13 cellular contexts compared by ENCODE assay signal in genomic region chr3:72683068-72683467, GRCh38.
DNase-seq lines count a peak whose midpoint lies in the region; ATAC-seq and TF ChIP-seq lines count a peak whose summit lies in the region.
"Had no signal": no experiment of that assay in that cellular context is flagged by ENCODE, and none has a peak within 500 bp of the region (broad histone marks: within the 10 kb centered on the region; RNA-seq: fewer than 3 reads in every experiment).

No MANE protein-coding gene starts in this region.

- intact Hi-C loops in body of pancreas (cut with DNase I), result no loop called here

- in situ Hi-C loops in GM13976 (cut with MboI; ENCODE audit: low sequenced_read_pairs, unreplicated experiment) (no loop called here), G401 (cut with HindIII; ENCODE audit: low sequenced_read_pairs) (no loop called here)

- H3K4me1 ChIP-seq in body of pancreas (no peaks in the 10 kb centered on the region), foreskin keratinocyte (peaks cover 3% of the 10 kb centered on the region)

- ATAC-seq in GM21529 (IDR thresholded peaks at IDR 0.05; ENCODE audit: unreplicated experiment), result peak; percentile 74
- ATAC-seq in HG03520 (IDR thresholded peaks at IDR 0.05; ENCODE audit: unreplicated experiment), result peak; percentile 52
- ATAC-seq in body of pancreas, result peak; percentile 21
- ATAC-seq in foreskin keratinocyte, result no peak
- ATAC-seq: sciatic nerve had no signal

- DNase-seq in GM13976 (ENCODE audit: low spot score) (peak; percentile 70), body of pancreas (no peak), AG20443 (ENCODE audit: low spot score) (no peak), foreskin keratinocyte (no peak), SK-N-DZ (ENCODE audit: low spot score) (no peak), G401 (ENCODE audit: low spot score) (no peak)
- DNase-seq: activated CD4-positive, alpha-beta T cell treated with anti-CD3 and anti-CD28 coated beads, Interleukin-2, amount 50 U/mL, for 1 hour; dorsolateral prefrontal cortex; glutamatergic neuron; stimulated activated CD8-positive, alpha-beta memory T cell treated with anti-CD3 and anti-CD28 coated beads, Interleukin-4, amount 100 ng/mL, for 48 hours had no signal

- no peak for TF ChIP-seq POLR2A in body of pancreas (IDR thresholded peaks at IDR 0.05)

- H3K9me3 ChIP-seq in body of pancreas, result no peaks in the 10 kb centered on the region

- no peak overlapping the region for H3K27ac ChIP-seq in body of pancreas
- H3K27ac ChIP-seq in foreskin keratinocyte, result no peak overlapping the region
- H3K27ac ChIP-seq: dorsolateral prefrontal cortex had no signal

- no peaks in the 10 kb centered on the region for H3K36me3 ChIP-seq in body of pancreas (replicated peaks in 1 of 2; ENCODE audit: insufficient read depth in 1 of 2, low read depth in 2 of 2)

- TF ChIP-seq CTCF in GM13976 (IDR thresholded peaks at IDR 0.05; ENCODE audit: borderline replicate concordance, control extremely low read depth, extremely low read depth, insufficient read depth, missing control alignments) (no peak), body of pancreas (IDR thresholded peaks at IDR 0.05) (no peak), foreskin keratinocyte (conservative IDR thresholded peaks at IDR 0.05) (no peak)

- no peak overlapping the region for H3K4me3 ChIP-seq in body of pancreas
- H3K4me3 ChIP-seq: dorsolateral prefrontal cortex had no signal

- no peaks in the 10 kb centered on the region for H3K27me3 ChIP-seq in body of pancreas
- peaks cover 8% of the 10 kb centered on the region for H3K27me3 ChIP-seq in foreskin keratinocyte
- H3K27me3 ChIP-seq: dorsolateral prefrontal cortex had no signal

- 57 to 70% methylated on average over 2 to 3 of the region's 3 CpGs for WGBS in body of pancreas, 2 donors
